ENCODE assay signal across 8 cellular contexts in the genomic region with DNA sequence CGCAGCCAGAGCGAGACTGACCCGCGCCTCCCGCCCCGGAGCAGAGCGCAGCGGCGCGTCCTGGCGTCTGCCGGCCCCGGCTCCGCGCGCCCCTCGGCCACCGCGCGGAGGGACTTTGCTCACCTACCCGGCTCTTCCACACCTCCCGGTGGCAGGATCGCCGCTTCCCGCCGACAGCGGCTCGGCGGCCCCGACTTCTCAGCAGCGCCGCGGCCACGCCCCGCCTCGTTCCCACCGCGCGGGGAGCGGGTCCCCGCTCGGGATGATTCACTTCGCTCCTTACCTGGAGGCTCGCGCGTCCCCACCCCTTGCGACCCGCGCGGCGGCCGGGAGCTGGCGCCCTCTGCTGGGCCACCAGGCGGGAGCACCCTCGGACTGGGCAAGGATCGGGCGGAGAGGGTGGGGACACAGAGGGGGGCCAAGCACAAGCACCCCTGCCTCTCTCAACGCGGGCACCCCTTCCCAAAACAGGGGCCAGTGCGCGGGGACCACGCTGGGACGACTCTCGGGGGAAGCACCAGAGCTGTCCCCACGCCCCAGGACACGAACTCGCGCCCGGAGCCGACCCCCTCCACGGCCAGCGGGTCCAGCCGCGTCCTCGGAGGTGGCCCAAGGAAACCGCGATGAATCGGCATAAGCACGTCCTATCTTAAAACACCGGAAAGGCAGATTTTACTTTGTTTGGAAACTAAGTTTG.
DNase-seq lines count a peak whose midpoint lies in the region; ATAC-seq and TF ChIP-seq lines count a peak whose summit lies in the region.

No MANE protein-coding gene starts in this region.

- DNase-seq in AG04449 (ENCODE audit: low read depth, low spot score), result no peak
- peak; percentile 23 for DNase-seq in NCI-H345 treated with DMSO at 0.1 percent for 48 hours (lab: John Stamatoyannopoulos, UW; ENCODE audit: unreplicated experiment)
- DNase-seq in activated CD4-positive, alpha-beta T cell treated with anti-CD3 and anti-CD28 coated beads, Interleukin-2, amount 50 U/mL, for 4 hours, result peak; percentile 80 to 82
- DNase-seq in dorsolateral prefrontal cortex, result peak in 6 of 10 donors; percentile 29 to 78 (median 56)
- DNase-seq in medulla oblongata (ENCODE audit: extremely low spot score), result peak; percentile 71
- peak; percentile 72 for DNase-seq in stimulated activated CD8-positive, alpha-beta memory T cell treated with anti-CD3 and anti-CD28 coated beads, Interleukin-12 subunit alpha, Interleukin-12 subunit beta, amount 100 ng/mL, for 1 hour (ENCODE audit: low read depth)

- TF ChIP-seq CTCF in AG04449 (IDR thresholded peaks at IDR 0.05; ENCODE audit: insufficient read depth, low read length, missing control alignments) (peak; percentile 93), dorsolateral prefrontal cortex (IDR thresholded peaks at IDR 0.05 in 54 of 56, conservative IDR thresholded peaks at IDR 0.05 in 2 of 56; ENCODE audit: low read depth in 1 of 56, partially characterized antibody in 56 of 56) (peak; percentile 24 to 88 (median 72))

- H3K27me3 ChIP-seq in dorsolateral prefrontal cortex, result peaks cover 0 to 41% (median 5%) of the 10 kb centered on the region in 45 donors

- CTCF ChIA-PET in AG04449 (lab: Yijun Ruan, JAX), result interaction anchor here (0.6 to 3.0 kb wide), 28 partner anchors 9 to 266 kb away, joined by 3 to 28 read pairs (median 4); no protein-coding TSS in a partner anchor

- peak overlapping the region in 49 of 59 donors; percentile 1 to 96 (median 73) for H3K27ac ChIP-seq in dorsolateral prefrontal cortex

- ATAC-seq in GM18867 (IDR thresholded peaks at IDR 0.05; ENCODE audit: unreplicated experiment), result peak; percentile 86
- ATAC-seq in HG03097 (IDR thresholded peaks at IDR 0.05; ENCODE audit: low FRiP score, unreplicated experiment), result peak; percentile 82

- H3K4me3 ChIP-seq in AG04449 (ENCODE audit: low read depth, low read length) (peak overlapping the region; percentile 67), dorsolateral prefrontal cortex (peak overlapping the region; percentile 47 to 83 (median 67))

- POLR2A ChIA-PET in AG04449 (lab: Yijun Ruan, JAX), result no interaction called here

- intact Hi-C loops in dorsolateral prefrontal cortex (cut with DNase I), result no loop called here
